Comparison of ENCODE assay signal across 15 cellular contexts in genomic region chr2:240775911-240776310, GRCh38. TPM values are rescaled to one million over a fixed set of nuclear protein-coding genes. Genes with fewer than 3 reads are reported as not detected.
DNase-seq lines count a peak whose midpoint lies in the region; TF ChIP-seq lines count a peak whose summit lies in the region.
"Had no signal": no experiment of that assay in that cellular context is flagged by ENCODE, and none has a peak within 500 bp of the region (broad histone marks: within the 10 kb centered on the region; RNA-seq: fewer than 3 reads in every experiment).

No MANE protein-coding gene starts in this region.

- H2BK15ac ChIP-seq in neuronal stem cell (ENCODE audit: low read length) = no peak overlapping the region

- H3K79me1 ChIP-seq in neuronal stem cell (ENCODE audit: low read depth, low read length) = peaks cover 4% of the 10 kb centered on the region

- H3K4ac ChIP-seq in neuronal stem cell (ENCODE audit: low read length) = no peak overlapping the region

- no peaks in the 10 kb centered on the region for H3K27me3 ChIP-seq in BE2C
- H3K27me3 ChIP-seq in neuronal stem cell (ENCODE audit: control insufficient read depth in 3 of 3, insufficient read depth in 3 of 3, low read depth in 1 of 3, low read length in 3 of 3) = no peaks in the 10 kb centered on the region
- H3K27me3 ChIP-seq: BLaER1 had no signal

- no peak overlapping the region for H3K14ac ChIP-seq in neuronal stem cell (ENCODE audit: low read length)

- H3K4me1 ChIP-seq in BE2C (no peaks in the 10 kb centered on the region), neuronal stem cell (ENCODE audit: control insufficient read depth in 2 of 2, insufficient read depth in 1 of 2, low read depth in 1 of 2, low read length in 2 of 2) (no peaks in the 10 kb centered on the region)

- H3K18ac ChIP-seq in neuronal stem cell (ENCODE audit: low read length) = no peak overlapping the region

- DNase-seq in BE2C (peak; percentile 36), EH (ENCODE audit: low read depth) (peak; percentile 4), hypothalamus (lab: John Stamatoyannopoulos, UW) (peak in 30 of 51 donors; percentile 12 to 65 (median 35)), neuronal stem cell (ENCODE audit: low spot score) (no peak), mucosa of gallbladder (ENCODE audit: low spot score) (no peak), posterior vena cava (ENCODE audit: low spot score) (no peak)
- no peak for DNase-seq in stimulated activated CD4-positive, alpha-beta T cell treated with anti-CD3 and anti-CD28 coated beads, Interleukin-2, amount 100 ng/mL, for 24 hours
- DNase-seq: H7, Karpas-422, NCI-H1105 treated with DMSO at 0.1 percent for 48 hours, NCI-H187, NCI-H2171, NCI-H82 had no signal

- no peak overlapping the region for H2BK12ac ChIP-seq in neuronal stem cell (ENCODE audit: low read length)

- no peak overlapping the region for H3K23ac ChIP-seq in neuronal stem cell (ENCODE audit: low read depth, low read length, poor library complexity)

- no peak overlapping the region for H3K27ac ChIP-seq in neuronal stem cell (replicated peaks; ENCODE audit: low read length)
- H3K27ac ChIP-seq: BLaER1 had no signal

- peak overlapping the region; percentile 82 for H2BK5ac ChIP-seq in neuronal stem cell (ENCODE audit: low read length)

- H4K91ac ChIP-seq in neuronal stem cell (ENCODE audit: low read depth, low read length, poor library complexity) = no peak overlapping the region

- no peaks in the 10 kb centered on the region for H3K9me3 ChIP-seq in BE2C
- H3K9me3 ChIP-seq in neuronal stem cell (replicated peaks in 1 of 2; ENCODE audit: control insufficient read depth in 2 of 2, insufficient read depth in 1 of 2, low read depth in 1 of 2, low read length in 2 of 2) = peaks cover 0 to 2% of the 10 kb centered on the region in 2 donors
- H3K9me3 ChIP-seq: BLaER1 had no signal

- WGBS in neuronal stem cell (ENCODE audit: extremely low coverage in 2 of 2, insufficient read length in 2 of 2, insufficient replicate concordance in 1 of 2), 2 donors = no CpG with 5 or more reads among the region's 9 CpGs

- no peak overlapping the region for H2BK120ac ChIP-seq in neuronal stem cell (ENCODE audit: low read depth, low read length)

- H3K4me3 ChIP-seq in BE2C (ENCODE audit: low read depth, low read length) (no peak overlapping the region), neuronal stem cell (ENCODE audit: low read length in 2 of 2) (no peak overlapping the region)
- H3K4me3 ChIP-seq: BLaER1 had no signal

- no peak overlapping the region for H3K9ac ChIP-seq in neuronal stem cell (ENCODE audit: low read depth, low read length, poor library complexity)
- H3K9ac ChIP-seq: BLaER1 had no signal

- H3K4me2 ChIP-seq in neuronal stem cell (ENCODE audit: insufficient read depth, low read length, poor library complexity, severe bottlenecking) = no peak overlapping the region
- H3K4me2 ChIP-seq: BLaER1 had no signal

- TF ChIP-seq CTCF in BE2C (IDR thresholded peaks at IDR 0.05; ENCODE audit: low read depth, low read length) = no peak

- H3K36me3 ChIP-seq in BE2C (peaks cover 5% of the 10 kb centered on the region; the same call in 1 of the 2 replicates), neuronal stem cell (replicated peaks in 1 of 2; ENCODE audit: control insufficient read depth in 2 of 2, insufficient read depth in 2 of 2, low read length in 2 of 2) (peaks cover 46 to 53% of the 10 kb centered on the region in 2 donors)
- H3K36me3 ChIP-seq: BLaER1 had no signal

- no peak overlapping the region for H2AK5ac ChIP-seq in neuronal stem cell (ENCODE audit: low read depth, low read length)

- H4K8ac ChIP-seq in neuronal stem cell (ENCODE audit: low read depth, low read length) = no peak overlapping the region

- H2AFZ ChIP-seq in neuronal stem cell (ENCODE audit: low read length) = no peak overlapping the region

- intact Hi-C loops in posterior vena cava (cut with DNase I) = no loop called here

RNA-seq across cellular contexts. Expression of gene KIF1A, which starts 44.1 kb away (rescaled TPM):
- polyA plus RNA-seq in BE2C (2012; ENCODE audit: insufficient read depth, insufficient read length, low read depth) = 158 TPM
- polyA plus RNA-seq in neuronal stem cell (2013, experiment 1 of 2) = 32.5 TPM
- polyA plus RNA-seq in neuronal stem cell (2013, experiment 2 of 2) = 33.9 TPM
- total RNA-seq in mucosa of gallbladder (1.6 TPM), posterior vena cava (under 1 TPM; 0.37 to 0.57 TPM)
- total RNA-seq: HepG2 had no signal

Comparison
In these comparisons a context has a peak if more than half of its experiments do, and no peak if none do; other contexts are left out.
1. DNase-seq: peak in BE2C (single experiment), EH (single experiment) and hypothalamus (30 of 51); none in neuronal stem cell (single experiment), stimulated activated CD4-positive, alpha-beta T cell treated with anti-CD3 and anti-CD28 coated beads, Interleukin-2, amount 100 ng/mL, for 24 hours (0 of 2), mucosa of gallbladder (single experiment) and posterior vena cava (single experiment).